22 cellular contexts compared by ENCODE assay signal in genomic region chr7:115475206-115475605, GRCh38.
"Had no signal": no experiment of that assay in that cellular context is flagged by ENCODE, and none has a peak within 500 bp of the region (broad histone marks: within the 10 kb centered on the region; RNA-seq: fewer than 3 reads in every experiment).

No MANE protein-coding gene starts in this region.

- H3K27ac ChIP-seq: body of pancreas, colonic mucosa, esophagus muscularis mucosa, hepatocyte, left ventricle myocardium inferior, skin epidermis, upper lobe of left lung had no signal

- ATAC-seq: body of pancreas; mucosa of descending colon; naive thymus-derived CD4-positive, alpha-beta T cell; right cardiac atrium had no signal

- H3K79me2 ChIP-seq: hepatocyte had no signal

- H3K27me3 ChIP-seq: body of pancreas, colonic mucosa, upper lobe of left lung had no signal

- H3K36me3 Mint-ChIP-seq: activated naive CD8-positive, alpha-beta T cell treated with anti-CD3 and anti-CD28 coated beads for 36 hours had no signal

- H3K9me3 ChIP-seq: body of pancreas, colonic mucosa, esophagus muscularis mucosa, left ventricle myocardium inferior, mucosa of descending colon, upper lobe of left lung had no signal

- H3K36me3 ChIP-seq: colonic mucosa, esophagus muscularis mucosa, left ventricle myocardium inferior, upper lobe of left lung had no signal

- H3K4me3 ChIP-seq: body of pancreas, colonic mucosa, esophagus muscularis mucosa, hepatocyte, left ventricle myocardium inferior, mucosa of descending colon, skin epidermis, upper lobe of left lung had no signal

- H3K4me1 ChIP-seq: colonic mucosa had no signal

- H2AFZ ChIP-seq: hepatocyte had no signal

- H3K4me3 Mint-ChIP-seq: activated B cell treated with CpG ODN at 0.5 μM for 24 hours; activated naive CD8-positive, alpha-beta T cell treated with anti-CD3 and anti-CD28 coated beads for 36 hours; stimulated activated naive CD8-positive, alpha-beta T cell treated with anti-CD3 and anti-CD28 coated beads, Interleukin-15, Interleukin-2, amounts not matched to agents 100 ng/mL and 50 ng/mL, for 24 hours had no signal

- H3K27ac Mint-ChIP-seq: activated B cell treated with CpG ODN at 0.5 μM for 24 hours; activated naive CD8-positive, alpha-beta T cell treated with anti-CD3 and anti-CD28 coated beads for 36 hours; naive thymus-derived CD4-positive, alpha-beta T cell; progenitor cell of endocrine pancreas; stimulated activated naive CD8-positive, alpha-beta T cell treated with anti-CD3 and anti-CD28 coated beads, Interleukin-15, Interleukin-2, amounts not matched to agents 100 ng/mL and 50 ng/mL, for 24 hours had no signal

- H3K4me2 ChIP-seq: hepatocyte had no signal

- H3K9me3 Mint-ChIP-seq: activated B cell treated with CpG ODN at 0.5 μM for 24 hours; activated naive CD8-positive, alpha-beta T cell treated with anti-CD3 and anti-CD28 coated beads for 36 hours; stimulated activated naive CD8-positive, alpha-beta T cell treated with anti-CD3 and anti-CD28 coated beads, Interleukin-15, Interleukin-2, amounts not matched to agents 100 ng/mL and 50 ng/mL, for 24 hours had no signal

- DNase-seq: activated B cell treated with CpG ODN at 0.5 μM for 24 hours; activated CD4-positive, alpha-beta T cell treated with anti-CD3 and anti-CD28 coated beads for 48 hours; activated CD8-positive, alpha-beta memory T cell treated with anti-CD3 and anti-CD28 coated beads, Interleukin-2, amount 50 U/mL, for 48 hours; activated naive CD8-positive, alpha-beta T cell treated with anti-CD3 and anti-CD28 coated beads for 36 hours; amygdala; body of pancreas; central memory CD4-positive, alpha-beta T cell; colonic mucosa; effector CD4-positive, alpha-beta T cell; left ventricle myocardium inferior; mucosa of descending colon; naive thymus-derived CD4-positive, alpha-beta T cell; occipital lobe; stimulated activated CD4-positive, alpha-beta T cell treated with anti-CD3 and anti-CD28 coated beads, Interleukin-4, amount 100 ng/mL, for 24 hours; stimulated activated CD8-positive, alpha-beta memory T cell treated with anti-CD3 and anti-CD28 coated beads, Interleukin-4, amount 100 ng/mL, for 48 hours; upper lobe of left lung had no signal
